Comparison of ENCODE assay signal across 1 cellular context in genomic region chr1:116875946-116876345, GRCh38. TPM values are rescaled to one million over a fixed set of nuclear protein-coding genes. Genes with fewer than 3 reads are reported as not detected.
"Had no signal": no experiment of that assay in that cellular context is flagged by ENCODE, and none has a peak within 500 bp of the region (broad histone marks: within the 10 kb centered on the region; RNA-seq: fewer than 3 reads in every experiment).

No MANE protein-coding gene starts in this region.

RNA-seq across cellular contexts. Expression of gene PTGFRN, which starts 33.8 kb away (rescaled TPM):
- total RNA-seq: activated B cell treated with CpG ODN at 0.5 μM for 24 hours had no signal
